Comparison of ENCODE assay signal across 20 cellular contexts in genomic region chr7:86647340-86648094, GRCh38. TPM values are rescaled to one million over a fixed set of nuclear protein-coding genes. Genes with fewer than 3 reads are reported as not detected.
"Had no signal": no experiment of that assay in that cellular context is flagged by ENCODE, and none has a peak within 500 bp of the region (broad histone marks: within the 10 kb centered on the region; RNA-seq: fewer than 3 reads in every experiment).

No MANE protein-coding gene starts in this region.

- H3K4me1 ChIP-seq: foreskin keratinocyte had no signal

- DNase-seq: activated CD4-positive, alpha-beta T cell treated with anti-CD3 and anti-CD28 coated beads, Interleukin-2, amount 10 ng/mL, durations not matched to agents 24 days and 14 days; activated CD8-positive, alpha-beta T cell treated with anti-CD3 and anti-CD28 coated beads for 36 hours; activated naive CD4-positive, alpha-beta T cell treated with anti-CD3 and anti-CD28 coated beads for 36 hours; activated T-cell treated with anti-CD3 and anti-CD28 coated beads, Interleukin-2, amount 50 U/mL, for 24 hours; cerebellar nuclear complex; foreskin keratinocyte; mesenchymal stem cell; naive thymus-derived CD4-positive, alpha-beta T cell; pancreas; sigmoid colon; stimulated activated CD4-positive, alpha-beta T cell treated with anti-CD3 and anti-CD28 coated beads, Interleukin-4, amount 100 ng/mL, for 4 hours; tibial artery had no signal

- H3K9me3 ChIP-seq: neutrophil, pancreas, sigmoid colon, tibial artery had no signal

- H3K36me3 ChIP-seq: neutrophil, pancreas, sigmoid colon, tibial artery had no signal

- H3K4me3 ChIP-seq: pancreas, sigmoid colon, tibial artery had no signal

- H3K27ac ChIP-seq: epithelial cell of prostate, foreskin keratinocyte, neutrophil, pancreas, sigmoid colon, tibial artery had no signal

- ATAC-seq: activated CD8-positive, alpha-beta T cell treated with anti-CD3 and anti-CD28 coated beads for 36 hours; foreskin keratinocyte; naive thymus-derived CD4-positive, alpha-beta T cell; pancreas; stimulated activated memory B cell treated with anti-CD40 and anti-IgM and Interleukin-4, amounts not matched to agents 10 μg/mL and 1 μg/mL and 100 μg/mL, for 72 hours had no signal

RNA-seq across cellular contexts. Expression of gene GRM3, which starts 3.8 kb away (rescaled TPM):
- total RNA-seq: activated CD4-positive, alpha-beta T cell treated with anti-CD3 and anti-CD28 coated beads, Interleukin-2, amount 10 ng/mL, durations not matched to agents 24 days and 14 days; activated CD8-positive, alpha-beta T cell treated with anti-CD3 and anti-CD28 coated beads for 36 hours; activated naive CD4-positive, alpha-beta T cell treated with anti-CD3 and anti-CD28 coated beads for 36 hours; activated T-helper 2 cell treated with anti-CD3 and anti-CD28 coated beads, Interferon-gamma antibody, Interleukin-2, Interleukin-4, amounts not matched to agents 10 μg/mL and 5 μg/mL and 100 μg/mL, durations not matched to agents 14 hours and 24 hours and 36 hours; dermis microvascular lymphatic vessel endothelial cell; foreskin keratinocyte; kidney epithelial cell; naive thymus-derived CD4-positive, alpha-beta T cell; pancreas had no signal
- polyA plus RNA-seq: foreskin keratinocyte; liver; naive thymus-derived CD4-positive, alpha-beta T cell; sigmoid colon; urinary bladder had no signal
